In genomic region chr13:43918636-43919035, GRCh38 we compare ENCODE assay signal across 1 cellular context.
TF ChIP-seq lines count a peak whose summit lies in the region.

No MANE protein-coding gene starts in this region.

TF ChIP-seq in HepG2, 621 proteins besides CTCF, POLR2A, EP300 and RAD21:
- TF ChIP-seq HMG20B (CRISPR knock-in tag; conservative IDR thresholded peaks at IDR 0.05): no peak
